ENCODE assay signal across 22 cellular contexts in the genomic region with DNA sequence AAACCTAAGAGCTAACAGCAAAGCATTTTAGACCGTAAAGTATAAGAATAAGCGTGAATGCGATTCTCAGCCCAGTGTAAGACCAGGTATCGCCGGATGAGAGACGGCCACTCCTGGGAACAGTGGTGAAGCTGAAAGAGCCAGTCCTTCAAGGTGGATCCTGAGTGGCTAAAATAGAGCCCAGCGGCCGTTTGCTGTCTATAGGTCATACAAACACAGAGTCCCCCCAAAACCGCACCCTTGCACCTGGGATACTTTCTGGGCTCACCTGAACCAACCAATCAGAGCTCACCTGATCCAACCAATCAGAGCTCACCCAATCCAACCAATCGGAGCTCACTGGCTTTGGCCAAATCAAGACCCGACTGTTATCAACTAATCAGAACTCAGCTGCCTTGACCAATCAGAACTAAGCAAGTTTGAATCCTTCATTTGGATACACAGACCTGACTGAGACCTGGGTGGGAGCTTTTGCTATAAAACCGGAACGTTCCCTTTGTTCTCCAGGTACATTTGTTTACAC.
DNase-seq lines count a peak whose midpoint lies in the region; ATAC-seq, FAIRE-seq and TF ChIP-seq lines count a peak whose summit lies in the region.
"Had no signal": no experiment of that assay in that cellular context is flagged by ENCODE, and none has a peak within 500 bp of the region (broad histone marks: within the 10 kb centered on the region; RNA-seq: fewer than 3 reads in every experiment).

No MANE protein-coding gene starts in this region.

- intact Hi-C loops in K562 (cut with micrococcal nuclease) (no loop called here), right cardiac atrium (cut with DNase I) (loop anchor here in 2 of 4 donors (5.0 to 10.0 kb wide), 2 partner anchors 242 to 480 kb away; no protein-coding TSS in a partner anchor), thyroid gland (cut with DNase I) (no loop called here)

- no peak overlapping the region for H2AFZ ChIP-seq in K562 (ENCODE audit: low read depth, low read length)
- H2AFZ ChIP-seq: GM23248 had no signal

- no peak for FAIRE-seq in K562 (lab: Jason Lieb, UNC)
- FAIRE-seq: A549, D721Med, GM18507, HTR-8/SVneo had no signal

- no peaks in the 10 kb centered on the region for H3K79me2 ChIP-seq in K562 (ENCODE audit: control insufficient read depth, insufficient read depth, low read length)

- in situ Hi-C loops in K562 (cut with MboI), result no loop called here

- H3K4me1 ChIP-seq in RWPE2 (ENCODE audit: insufficient read depth, poor library complexity, severe bottlenecking) (no peaks in the 10 kb centered on the region), K562 (replicated peaks in 1 of 2; ENCODE audit: control insufficient read depth in 2 of 2, insufficient read depth in 2 of 2, low read length in 2 of 2) (no peaks in the 10 kb centered on the region), right cardiac atrium (ENCODE audit: control insufficient read depth, insufficient read depth, low read length) (peaks cover 6% of the 10 kb centered on the region), skeletal muscle tissue (ENCODE audit: control insufficient read depth in 3 of 3, insufficient read depth in 3 of 3, low read length in 3 of 3) (peaks cover 23 to 44% (median 43%) of the 10 kb centered on the region in 3 donors), thyroid gland (no peaks in the 10 kb centered on the region)
- H3K4me1 ChIP-seq: A549 had no signal

- DNase-seq in RWPE2 (ENCODE audit: low spot score), result peak; percentile 24
- DNase-seq in K562 (ENCODE audit: extremely low read depth in 1 of 4, low spot score in 3 of 4), result peak in 3 of 4 experiments; percentile 39 to 50 (median 41)
- DNase-seq in right cardiac atrium, result no peak
- DNase-seq in H4 (ENCODE audit: low spot score), result no peak
- no peak for DNase-seq in thyroid gland
- DNase-seq in NCI-H2029 treated with DMSO at 0.1 percent for 48 hours (lab: John Stamatoyannopoulos, UW), result no peak
- DNase-seq: DMS53, GDM1, GM23248, NCI-H1105 treated with DMSO at 0.1 percent for 48 hours, NCI-H446, NCI-H526, OCI-M1, SHP77 treated with DMSO at 0.1 percent for 48 hours, SK-N-SH had no signal

- TF ChIP-seq POLR2A in K562 (conservative IDR thresholded peaks at IDR 0.05), result no peak
- no peak for TF ChIP-seq POLR2A in thyroid gland (IDR thresholded peaks at IDR 0.05)

- H3K36me3 ChIP-seq in RWPE2 (ENCODE audit: low read depth) (no peaks in the 10 kb centered on the region), K562 (ENCODE audit: control insufficient read depth, insufficient read depth, low read length) (no peaks in the 10 kb centered on the region), skeletal muscle tissue (ENCODE audit: control insufficient read depth in 3 of 3, insufficient read depth in 3 of 3, low read length in 3 of 3) (no peaks in the 10 kb centered on the region), thyroid gland (no peaks in the 10 kb centered on the region)

- BruUV-seq in K562 (replicated peaks; lab: Mats Ljungman, UMichigan), result no TSS peak

- ATAC-seq in RWPE2 (ENCODE audit: low read depth), result no peak
- peak; percentile 52; the same call in 2 of the 3 replicates for ATAC-seq in K562
- ATAC-seq in right cardiac atrium, result no peak
- ATAC-seq: A549, HCT116 had no signal

- H3K27ac ChIP-seq in RWPE2 (ENCODE audit: poor library complexity, severe bottlenecking) (no peak overlapping the region), K562 (ENCODE audit: extremely low read depth, low read depth, low read length) (no peak overlapping the region), right cardiac atrium (ENCODE audit: low read length) (peak overlapping the region; percentile 79), skeletal muscle tissue (ENCODE audit: low read depth, low read length) (peak overlapping the region; percentile 0), thyroid gland (no peak overlapping the region)
- H3K27ac ChIP-seq: A549, GM23248, KMS-11 had no signal

- 1% methylated on average over 13 of the region's 13 CpGs for WGBS in K562 (ENCODE audit: insufficient coverage, low coverage, missing lambda C conversion rate)
- WGBS in right cardiac atrium, result 93% methylated on average over 13 of the region's 13 CpGs
- 94 to 95% methylated on average over 13 of the region's 13 CpGs for WGBS in thyroid gland, 2 donors

- no peak for TF ChIP-seq EP300 in K562 (IDR thresholded peaks at IDR 0.05; ENCODE audit: low read length)

- no peak for TF ChIP-seq RAD21 in K562 (CRISPR knock-in tag; conservative IDR thresholded peaks at IDR 0.05 in 1 of 2, IDR thresholded peaks at IDR 0.05 in 1 of 2)

- no peak for TF ChIP-seq CTCF in RWPE2 (IDR thresholded peaks at IDR 0.05; ENCODE audit: poor library complexity, severe bottlenecking)
- no peak for TF ChIP-seq CTCF in K562 (IDR thresholded peaks at IDR 0.05 in 2 of 3, conservative IDR thresholded peaks at IDR 0.05 in 1 of 3; ENCODE audit: insufficient read depth in 2 of 3, low read depth in 1 of 3, low read length in 3 of 3)
- TF ChIP-seq CTCF in thyroid gland (IDR thresholded peaks at IDR 0.05), result no peak

- H3K27me3 ChIP-seq in RWPE2 (ENCODE audit: insufficient read depth, poor library complexity, severe bottlenecking), result no peaks in the 10 kb centered on the region
- H3K27me3 ChIP-seq in K562 (ENCODE audit: control insufficient read depth in 2 of 2, insufficient read depth in 2 of 2, low read length in 2 of 2), result peaks cover 10 to 79% of the 10 kb centered on the region in 2 experiments
- no peaks in the 10 kb centered on the region for H3K27me3 ChIP-seq in right cardiac atrium (ENCODE audit: control insufficient read depth, insufficient read depth)
- H3K27me3 ChIP-seq in skeletal muscle tissue (ENCODE audit: control insufficient read depth in 3 of 3, insufficient read depth in 3 of 3, low read length in 3 of 3), result peaks cover 0 to 6% (median 0%) of the 10 kb centered on the region in 3 donors
- no peaks in the 10 kb centered on the region for H3K27me3 ChIP-seq in thyroid gland

- H3K4me3 ChIP-seq in RWPE2 (ENCODE audit: severe bottlenecking) (no peak overlapping the region), K562 (no peak overlapping the region), right cardiac atrium (ENCODE audit: low read length) (no peak overlapping the region), skeletal muscle tissue (ENCODE audit: low read length in 3 of 3) (no peak overlapping the region), thyroid gland (replicated peaks in 1 of 3) (no peak overlapping the region)
- H3K4me3 ChIP-seq: A549, GM23248 had no signal

- CTCF ChIA-PET in K562 (lab: Yijun Ruan, JAX; ENCODE audit: low intra/inter-chr PET ratio), result no interaction called here

- H3K9me3 ChIP-seq in RWPE2 (ENCODE audit: severe bottlenecking), result no peaks in the 10 kb centered on the region
- H3K9me3 ChIP-seq in K562 (replicated peaks; ENCODE audit: control insufficient read depth, insufficient read depth, low read depth, low read length), result no peaks in the 10 kb centered on the region
- H3K9me3 ChIP-seq in right cardiac atrium (ENCODE audit: control insufficient read depth, low read length), result no peaks in the 10 kb centered on the region
- no peaks in the 10 kb centered on the region for H3K9me3 ChIP-seq in skeletal muscle tissue (ENCODE audit: control insufficient read depth in 3 of 3, low read length in 3 of 3)
- H3K9me3 ChIP-seq in thyroid gland, result no peaks in the 10 kb centered on the region
- H3K9me3 ChIP-seq: A549, SK-N-SH had no signal

- H3K4me2 ChIP-seq in K562 (ENCODE audit: insufficient read depth, low read length), result no peak overlapping the region
- H3K4me2 ChIP-seq: A549, KMS-11, SK-N-SH had no signal

- H3K9ac ChIP-seq in K562 (ENCODE audit: insufficient read depth in 1 of 2, low read depth in 2 of 2, low read length in 2 of 2), result no peak overlapping the region
- H3K9ac ChIP-seq in skeletal muscle tissue (ENCODE audit: low read depth in 1 of 3, low read length in 3 of 3), result no peak overlapping the region
- H3K9ac ChIP-seq: GM23248, KMS-11, SK-N-SH had no signal

- H3K9me1 ChIP-seq in K562 (ENCODE audit: control insufficient read depth, insufficient read depth, low read length), result no peaks in the 10 kb centered on the region

- POLR2A ChIA-PET in K562 (lab: Yijun Ruan, JAX), result no interaction called here

- H4K20me1 ChIP-seq in K562 (replicated peaks; ENCODE audit: control insufficient read depth, insufficient read depth, low read length), result peaks cover 9% of the 10 kb centered on the region; the same call in 1 of the 2 replicates

TF ChIP-seq in K562, 482 proteins besides CTCF, POLR2A, EP300 and RAD21:
- TF ChIP-seq FOXA1 (IDR thresholded peaks at IDR 0.05; ENCODE audit: borderline replicate concordance), result no peak
- no peak for TF ChIP-seq SETDB1 (IDR thresholded peaks at IDR 0.05; ENCODE audit: low read length)
- TF ChIP-seq NFYB (IDR thresholded peaks at IDR 0.05; ENCODE audit: extremely low read depth, insufficient read length), result peak; percentile 68

Comparison
In these comparisons a context has a peak if more than half of its experiments do, and no peak if none do; other contexts are left out.
1. DNase-seq: peak in RWPE2 (single experiment) and K562 (3 of 4); none in right cardiac atrium (0 of 3), H4 (single experiment), thyroid gland (0 of 2) and NCI-H2029 treated with DMSO at 0.1 percent for 48 hours (single experiment).
2. H3K27ac ChIP-seq: peak in right cardiac atrium (single experiment) and skeletal muscle tissue (single experiment); none in RWPE2 (single experiment), K562 (single experiment) and thyroid gland (0 of 3).